Comparison of ENCODE assay signal across 17 cellular contexts in genomic region chr2:207599641-207600040, GRCh38.
"Had no signal": no experiment of that assay in that cellular context is flagged by ENCODE, and none has a peak within 500 bp of the region (broad histone marks: within the 10 kb centered on the region; RNA-seq: fewer than 3 reads in every experiment).

No MANE protein-coding gene starts in this region.

- H3K27ac Mint-ChIP-seq: activated CD4-positive, alpha-beta memory T cell treated with anti-CD3 and anti-CD28 coated beads, Interleukin-2, amount 10 ng/mL, durations not matched to agents 7 days and 5 days; activated naive CD8-positive, alpha-beta T cell treated with anti-CD3 and anti-CD28 coated beads, Interleukin-2, amount 10 ng/mL, durations not matched to agents 7 days and 5 days; dendritic cell treated with granulocyte-macrophage colony-stimulating factor and Interleukin-4, amounts not matched to agents 40 ng/mL and 50 ng/mL, for 4 days; neural progenitor cell; stimulated activated memory B cell treated with anti-CD40 and anti-IgM and Interleukin-4, amounts not matched to agents 10 μg/mL and 1 μg/mL and 100 μg/mL, for 72 hours had no signal

- ATAC-seq: activated T-cell treated with anti-CD3 and anti-CD28 coated beads, Interleukin-2, amount 50 U/mL, for 4 hours; gastroesophageal sphincter; left colon; stimulated activated memory B cell treated with anti-CD40 and anti-IgM and Interleukin-4, amounts not matched to agents 10 μg/mL and 1 μg/mL and 100 μg/mL, for 72 hours had no signal

- H3K27ac ChIP-seq: gastroesophageal sphincter, neural progenitor cell, parathyroid adenoma had no signal

- H3K9me3 Mint-ChIP-seq: activated CD4-positive, alpha-beta memory T cell treated with anti-CD3 and anti-CD28 coated beads, Interleukin-2, amount 10 ng/mL, durations not matched to agents 7 days and 5 days; activated naive CD8-positive, alpha-beta T cell treated with anti-CD3 and anti-CD28 coated beads, Interleukin-2, amount 10 ng/mL, durations not matched to agents 7 days and 5 days; activated T-cell treated with anti-CD3 and anti-CD28 coated beads, Interleukin-2, amount 50 U/mL, for 4 hours; dendritic cell treated with granulocyte-macrophage colony-stimulating factor and Interleukin-4, amounts not matched to agents 40 ng/mL and 50 ng/mL, for 4 days; neural progenitor cell had no signal

- H3K4me3 ChIP-seq: gastroesophageal sphincter, lung, neural progenitor cell had no signal

- H3K27me3 ChIP-seq: gastroesophageal sphincter, neural progenitor cell had no signal

- H3K9me3 ChIP-seq: gastroesophageal sphincter had no signal

- FAIRE-seq: islet of Langerhans had no signal

- H3K27me3 Mint-ChIP-seq: activated CD4-positive, alpha-beta memory T cell treated with anti-CD3 and anti-CD28 coated beads, Interleukin-2, amount 10 ng/mL, durations not matched to agents 7 days and 5 days; activated naive CD8-positive, alpha-beta T cell treated with anti-CD3 and anti-CD28 coated beads, Interleukin-2, amount 10 ng/mL, durations not matched to agents 7 days and 5 days; dendritic cell treated with granulocyte-macrophage colony-stimulating factor and Interleukin-4, amounts not matched to agents 40 ng/mL and 50 ng/mL, for 4 days; stimulated activated memory B cell treated with anti-CD40 and anti-IgM and Interleukin-4, amounts not matched to agents 10 μg/mL and 1 μg/mL and 100 μg/mL, for 72 hours had no signal

- H3K4me3 Mint-ChIP-seq: activated CD4-positive, alpha-beta memory T cell treated with anti-CD3 and anti-CD28 coated beads, Interleukin-2, amount 10 ng/mL, durations not matched to agents 7 days and 5 days; activated naive CD8-positive, alpha-beta T cell treated with anti-CD3 and anti-CD28 coated beads, Interleukin-2, amount 10 ng/mL, durations not matched to agents 7 days and 5 days; activated T-cell treated with anti-CD3 and anti-CD28 coated beads, Interleukin-2, amount 50 U/mL, for 4 hours; dendritic cell treated with granulocyte-macrophage colony-stimulating factor and Interleukin-4, amounts not matched to agents 40 ng/mL and 50 ng/mL, for 4 days; neural progenitor cell; stimulated activated memory B cell treated with anti-CD40 and anti-IgM and Interleukin-4, amounts not matched to agents 10 μg/mL and 1 μg/mL and 100 μg/mL, for 72 hours had no signal

- DNase-seq: activated CD4-positive, alpha-beta memory T cell treated with anti-CD3 and anti-CD28 coated beads, Interleukin-2, amount 10 ng/mL, durations not matched to agents 7 days and 5 days; activated effector memory CD4-positive, alpha-beta T cell treated with anti-CD3 and anti-CD28 coated beads, Interleukin-2, amount 50 U/mL, for 16 hours; activated naive CD8-positive, alpha-beta T cell treated with anti-CD3 and anti-CD28 coated beads, Interleukin-2, amount 10 ng/mL, durations not matched to agents 7 days and 5 days; activated T-cell treated with anti-CD3 and anti-CD28 coated beads, Interleukin-2, amount 50 U/mL, for 4 hours; anterior cingulate cortex; effector memory CD4-positive, alpha-beta T cell; left colon; midbrain; T-helper 1 cell; T1000 had no signal

- H3K4me1 ChIP-seq: gastroesophageal sphincter, neural progenitor cell, parathyroid adenoma had no signal
